ENCODE assay signal across 19 cellular contexts in the genomic region with DNA sequence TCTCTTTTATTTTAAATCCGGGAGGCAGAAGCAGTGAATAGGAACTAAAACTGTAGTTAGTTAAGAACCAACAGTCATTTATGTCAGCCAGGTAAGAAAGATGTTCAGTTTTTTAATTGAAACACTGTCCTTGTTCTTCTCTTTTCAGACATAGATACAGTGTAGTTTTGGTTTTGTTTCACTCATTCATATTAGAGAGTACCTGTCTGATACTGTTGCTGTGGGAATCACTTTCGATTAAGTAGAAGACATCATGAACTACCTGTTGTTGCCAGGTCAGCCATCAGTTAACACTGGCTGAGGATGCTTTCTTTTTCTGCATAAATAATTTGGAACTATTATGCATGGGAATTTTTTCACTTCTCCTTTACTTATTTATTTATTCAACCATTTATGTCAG.
DNase-seq lines count a peak whose midpoint lies in the region; ATAC-seq, FAIRE-seq and TF ChIP-seq lines count a peak whose summit lies in the region.
"Had no signal": no experiment of that assay in that cellular context is flagged by ENCODE, and none has a peak within 500 bp of the region (broad histone marks: within the 10 kb centered on the region; RNA-seq: fewer than 3 reads in every experiment).

No MANE protein-coding gene starts in this region.

- no peak overlapping the region for H4K5ac ChIP-seq in H1 (ENCODE audit: insufficient read length, low read depth, low read length)

- no peak overlapping the region for H2BK15ac ChIP-seq in H1 (ENCODE audit: low read length)

- H4K91ac ChIP-seq in H1 (replicated peaks; ENCODE audit: insufficient read length, low read length) = no peak overlapping the region

- H3K9me3 ChIP-seq in DND-41 (ENCODE audit: insufficient read depth, low read length, severe bottlenecking) (no peaks in the 10 kb centered on the region), Loucy (ENCODE audit: insufficient read depth, low read depth, low read length) (no peaks in the 10 kb centered on the region), PC-3 (ENCODE audit: low read length) (no peaks in the 10 kb centered on the region), H1 (ENCODE audit: insufficient read depth in 2 of 2, low read depth in 1 of 2, low read length in 1 of 2) (no peaks in the 10 kb centered on the region), right lobe of liver (no peaks in the 10 kb centered on the region), left lung (no peaks in the 10 kb centered on the region)
- H3K9me3 ChIP-seq: A549, Caco-2 had no signal

- H3K14ac ChIP-seq in H1 (ENCODE audit: insufficient read length) = no peak overlapping the region

- H3F3A ChIP-seq in Loucy (ENCODE audit: low read depth) (no peaks in the 10 kb centered on the region), PC-3 (ENCODE audit: low read length, unreplicated experiment) (no peaks in the 10 kb centered on the region)

- POLR2A ChIA-PET in PC-3 (lab: Charles Lee; ENCODE audit: unreplicated experiment) = no interaction called here
- POLR2A ChIA-PET in H1 (lab: Charles Lee; ENCODE audit: partially characterized antibody) = no interaction called here

- H3K79me1 ChIP-seq in H1 (ENCODE audit: low read depth, low read length) = no peaks in the 10 kb centered on the region

- H2BK120ac ChIP-seq in H1 (replicated peaks; ENCODE audit: low read depth, low read length) = no peak overlapping the region

- TF ChIP-seq CTCF in DND-41 (IDR thresholded peaks at IDR 0.05; ENCODE audit: borderline replicate concordance, extremely low read depth, low read length, poor library complexity, severe bottlenecking) (no peak), Loucy (conservative IDR thresholded peaks at IDR 0.05; ENCODE audit: low read length) (no peak), PC-3 (conservative IDR thresholded peaks at IDR 0.05; ENCODE audit: low read depth, low read length) (no peak), H1 (IDR thresholded peaks at IDR 0.05; ENCODE audit: control extremely low read depth in 1 of 3, insufficient read depth in 1 of 3, low read depth in 1 of 3, low read length in 3 of 3) (no peak), right lobe of liver (IDR thresholded peaks at IDR 0.05) (no peak), left lung (IDR thresholded peaks at IDR 0.05) (no peak)

- H4K8ac ChIP-seq in H1 (ENCODE audit: extremely low read depth, insufficient read depth, low read length) = no peak overlapping the region

- no peak for TF ChIP-seq EP300 in H1 (IDR thresholded peaks at IDR 0.05; ENCODE audit: borderline replicate concordance in 1 of 2, low read depth in 2 of 2, low read length in 2 of 2)

- BruUV-seq in PC-3 (replicated peaks; lab: Mats Ljungman, UMichigan) = no TSS peak

- H2AK5ac ChIP-seq in H1 (ENCODE audit: low read depth, low read length) = no peak overlapping the region

- no peak overlapping the region for H2BK20ac ChIP-seq in H1 (ENCODE audit: low read length)

- H3K4me2 ChIP-seq in DND-41 (ENCODE audit: insufficient read depth, low read length) (peak overlapping the region; percentile 35; the same call in 1 of the 2 replicates), Loucy (ENCODE audit: low read depth, low read length, poor library complexity, severe bottlenecking) (no peak overlapping the region), PC-3 (ENCODE audit: low read length) (no peak overlapping the region), H1 (ENCODE audit: insufficient read depth in 1 of 2, low read depth in 2 of 2, low read length in 2 of 2) (no peak overlapping the region)
- H3K4me2 ChIP-seq: A549 had no signal

- no peak for TF ChIP-seq POLR2A in H1 (IDR thresholded peaks at IDR 0.05; ENCODE audit: control extremely low read depth in 1 of 2, low read depth in 2 of 2, low read length in 2 of 2)
- no peak for TF ChIP-seq POLR2A in right lobe of liver (IDR thresholded peaks at IDR 0.05)

- no peaks in the 10 kb centered on the region for H4K20me1 ChIP-seq in DND-41 (ENCODE audit: insufficient read depth, low read length)
- H4K20me1 ChIP-seq in Loucy (ENCODE audit: insufficient read depth, low read length, poor library complexity, severe bottlenecking) = no peaks in the 10 kb centered on the region
- H4K20me1 ChIP-seq in PC-3 (ENCODE audit: low read length) = no peaks in the 10 kb centered on the region
- no peaks in the 10 kb centered on the region for H4K20me1 ChIP-seq in H1 (replicated peaks in 1 of 2; ENCODE audit: control insufficient read depth in 1 of 2, insufficient read depth in 2 of 2, low read length in 2 of 2)

- FAIRE-seq in H1 (lab: Jason Lieb, UNC) = no peak
- FAIRE-seq: A549, D721Med had no signal

- no peak overlapping the region for H3K56ac ChIP-seq in H1 (replicated peaks; ENCODE audit: insufficient read length, low read depth, low read length)

- ATAC-seq in DND-41 (ENCODE audit: insufficient read depth, low read depth) (peak; percentile 35; the same call in 1 of the 3 replicates), PC-3 (no peak), left lobe of liver (no peak), right lobe of liver (no peak), left lung (no peak)
- ATAC-seq: A549 had no signal

- CTCF ChIA-PET in PC-3 (lab: Charles Lee) (no interaction called here), H1 (lab: Charles Lee; ENCODE audit: partially characterized antibody) (no interaction called here)

- H3K9me2 ChIP-seq in Loucy (replicated peaks; ENCODE audit: low read depth, low read length) (no peaks in the 10 kb centered on the region), PC-3 (replicated peaks; ENCODE audit: low read length) (no peaks in the 10 kb centered on the region)

- H3K23ac ChIP-seq in H1 (ENCODE audit: insufficient read length) = no peak overlapping the region

- H3K4me3 ChIP-seq in DND-41 (ENCODE audit: low read depth in 1 of 2, low read length in 2 of 2) (no peak overlapping the region), Loucy (ENCODE audit: low read length, poor library complexity, severe bottlenecking) (no peak overlapping the region), PC-3 (ENCODE audit: low read length) (no peak overlapping the region), H1 (ENCODE audit: extremely low read depth in 1 of 4, insufficient read depth in 2 of 4, low read depth in 3 of 4, low read length in 4 of 4) (no peak overlapping the region), right lobe of liver (no peak overlapping the region), left lung (no peak overlapping the region)
- H3K4me3 ChIP-seq: A549 had no signal

- no peak overlapping the region for H2BK5ac ChIP-seq in H1 (ENCODE audit: low read depth, low read length)

- TF ChIP-seq RAD21 in H1 (IDR thresholded peaks at IDR 0.05 in 1 of 2, conservative IDR thresholded peaks at IDR 0.05 in 1 of 2; ENCODE audit: low read depth in 2 of 2, low read length in 2 of 2) = no peak

- H2BK12ac ChIP-seq in H1 (ENCODE audit: low read depth, low read length) = no peak overlapping the region

- H3K27ac ChIP-seq in DND-41 (ENCODE audit: low read length) (peak overlapping the region; percentile 54; the same call in 1 of the 2 replicates), PC-3 (ENCODE audit: low read length) (no peak overlapping the region), H1 (ENCODE audit: low read depth, low read length) (no peak overlapping the region), right lobe of liver (no peak overlapping the region), left lung (no peak overlapping the region)
- H3K27ac ChIP-seq: 22Rv1, A549, C4-2B, HL-60 had no signal

- H2AFZ ChIP-seq in DND-41 (ENCODE audit: low read depth, low read length) (peak overlapping the region; percentile 48; the same call in 1 of the 2 replicates), Loucy (ENCODE audit: low read length) (peak overlapping the region; percentile 47), PC-3 (ENCODE audit: low read length) (0 out of 2 replicates have a peak overlapping the region, but pooled peaks have one; percentile 1), H1 (ENCODE audit: low read length) (peak overlapping the region; percentile 56; the same call in 1 of the 2 replicates)

- WGBS in H1 (ENCODE audit: extremely low coverage in 1 of 2, insufficient coverage in 1 of 2, insufficient read length in 1 of 2, insufficient replicate concordance in 2 of 2, low coverage in 1 of 2, low lambda C conversion rate in 2 of 2, missing lambda C conversion rate in 1 of 2), 2 experiments = 72% methylated on average over 2 of the region's 2 CpGs; no CpG with 5 or more reads in 1 of the 2 experiments
- 41% methylated on average over 2 of the region's 2 CpGs for WGBS in right lobe of liver (ENCODE audit: insufficient coverage, low coverage, low lambda C conversion rate, missing lambda C conversion rate)

- no peaks in the 10 kb centered on the region for H3K23me2 ChIP-seq in H1 (ENCODE audit: low read depth, low read length)

- H3K79me2 ChIP-seq in DND-41 (ENCODE audit: insufficient read depth, low read length) = no peaks in the 10 kb centered on the region
- no peaks in the 10 kb centered on the region for H3K79me2 ChIP-seq in Loucy (ENCODE audit: insufficient read depth, low read length)
- no peaks in the 10 kb centered on the region for H3K79me2 ChIP-seq in PC-3 (ENCODE audit: low read length)
- no peaks in the 10 kb centered on the region for H3K79me2 ChIP-seq in H1 (ENCODE audit: control insufficient read depth in 1 of 2, insufficient read depth in 2 of 2, low read length in 2 of 2)

- H3K18ac ChIP-seq in H1 (ENCODE audit: extremely low read depth, low read length) = no peak overlapping the region

- H3K36me3 ChIP-seq in DND-41 (ENCODE audit: insufficient read depth, low read length) (no peaks in the 10 kb centered on the region), Loucy (ENCODE audit: insufficient read depth, low read length) (no peaks in the 10 kb centered on the region), PC-3 (ENCODE audit: low read depth, low read length) (no peaks in the 10 kb centered on the region), H1 (ENCODE audit: control insufficient read depth in 2 of 4, insufficient read depth in 4 of 4, low read length in 3 of 4) (no peaks in the 10 kb centered on the region), right lobe of liver (no peaks in the 10 kb centered on the region), left lung (no peaks in the 10 kb centered on the region)

- H3K9ac ChIP-seq in DND-41 (ENCODE audit: low read depth, low read length) (no peak overlapping the region), Loucy (ENCODE audit: low read depth, low read length, poor library complexity, severe bottlenecking) (no peak overlapping the region), PC-3 (ENCODE audit: low read length) (no peak overlapping the region), H1 (replicated peaks in 1 of 4; ENCODE audit: extremely low read depth in 1 of 4, low read depth in 3 of 4, low read length in 3 of 4) (no peak overlapping the region)

- no peak overlapping the region for H3K4ac ChIP-seq in H1 (replicated peaks; ENCODE audit: insufficient read length, low read depth, low read length)

- intact Hi-C loops in PC-3 (cut with micrococcal nuclease) = no loop called here
- intact Hi-C loops in right lobe of liver (cut with DNase I) = no loop called here
- intact Hi-C loops in left lung (cut with DNase I) = no loop called here

- no peaks in the 10 kb centered on the region for H3K27me3 ChIP-seq in DND-41 (ENCODE audit: insufficient read depth, low read length, poor library complexity)
- H3K27me3 ChIP-seq in Loucy (ENCODE audit: insufficient read depth, low read length, poor library complexity, severe bottlenecking) = no peaks in the 10 kb centered on the region
- no peaks in the 10 kb centered on the region for H3K27me3 ChIP-seq in PC-3 (ENCODE audit: low read length)
- H3K27me3 ChIP-seq in H1 (replicated peaks in 1 of 4; ENCODE audit: control insufficient read depth in 3 of 4, extremely low read depth in 1 of 4, insufficient read depth in 3 of 4, low read length in 3 of 4) = no peaks in the 10 kb centered on the region
- no peaks in the 10 kb centered on the region for H3K27me3 ChIP-seq in right lobe of liver
- no peaks in the 10 kb centered on the region for H3K27me3 ChIP-seq in left lung

- DNase-seq in DND-41 (no peak), PC-3 (no peak), H1 (ENCODE audit: low read depth in 1 of 2, low spot score in 2 of 2) (no peak), left lobe of liver (ENCODE audit: low spot score) (no peak), right lobe of liver (no peak), left lung (no peak)
- no peak for DNase-seq in central memory CD4-positive, alpha-beta T cell
- DNase-seq: AML-193; Caco-2; CD4-positive, alpha-beta T cell; GDM1; GOT3; H9 had no signal

- peaks cover 7% of the 10 kb centered on the region for H3K4me1 ChIP-seq in DND-41 (ENCODE audit: insufficient read depth, low read length)
- H3K4me1 ChIP-seq in Loucy (ENCODE audit: insufficient read depth, low read length, poor library complexity, severe bottlenecking) = peaks cover 6% of the 10 kb centered on the region
- no peaks in the 10 kb centered on the region for H3K4me1 ChIP-seq in PC-3 (ENCODE audit: insufficient read depth, low read length)
- no peaks in the 10 kb centered on the region for H3K4me1 ChIP-seq in H1 (replicated peaks in 1 of 4; ENCODE audit: control insufficient read depth in 3 of 4, insufficient read depth in 4 of 4, low read length in 3 of 4)
- no peaks in the 10 kb centered on the region for H3K4me1 ChIP-seq in right lobe of liver
- no peaks in the 10 kb centered on the region for H3K4me1 ChIP-seq in left lung
- H3K4me1 ChIP-seq: A549, Caco-2 had no signal

Comparison
In these comparisons a context has a peak if more than half of its experiments do, and no peak if none do; other contexts are left out.
1. H2AFZ ChIP-seq: peak in every context shown above with its lines; median percentile 56 in H1; 48 in DND-41; 47 in Loucy; 1 in PC-3.